13 cellular contexts compared by ENCODE assay signal in genomic region chr7:97043281-97043680, GRCh38. TPM values are rescaled to one million over a fixed set of nuclear protein-coding genes. Genes with fewer than 3 reads are reported as not detected.
"Had no signal": no experiment of that assay in that cellular context is flagged by ENCODE, and none has a peak within 500 bp of the region (broad histone marks: within the 10 kb centered on the region; RNA-seq: fewer than 3 reads in every experiment).

No MANE protein-coding gene starts in this region.

- H3K4me3 ChIP-seq: esophagus muscularis mucosa, heart left ventricle, left lung, prostate gland had no signal

- H3K4me1 ChIP-seq: esophagus muscularis mucosa, heart left ventricle, left lung, prostate gland had no signal

- DNase-seq: activated B cell treated with CpG ODN at 0.5 μM for 24 hours; activated CD4-positive, alpha-beta T cell treated with anti-CD3 and anti-CD28 coated beads, Interleukin-2, amount 10 ng/mL, durations not matched to agents 24 days and 14 days; activated T-cell treated with anti-CD3 and anti-CD28 coated beads, Interleukin-2, amount 50 U/mL, for 1 hour; cerebellar nuclear complex; endodermal cell; heart left ventricle; left lung; occipital lobe; stimulated activated CD4-positive, alpha-beta T cell treated with anti-CD3 and anti-CD28 coated beads, Interleukin-2, amount 100 ng/mL, for 48 hours; stimulated activated naive CD4-positive, alpha-beta T cell treated with Interleukin-2 at 50 U/mL for 16 hours had no signal

- ATAC-seq: heart left ventricle, left lung, sciatic nerve had no signal

- H3K27ac ChIP-seq: esophagus muscularis mucosa, heart left ventricle, left lung, prostate gland had no signal

RNA-seq across cellular contexts. Expression of gene DLX5, which starts 18.6 kb away (rescaled TPM):
- total RNA-seq: activated B cell treated with CpG ODN at 0.5 μM for 24 hours; activated CD4-positive, alpha-beta T cell treated with anti-CD3 and anti-CD28 coated beads, Interleukin-2, amount 10 ng/mL, durations not matched to agents 24 days and 14 days; endodermal cell had no signal

RNA-seq across cellular contexts. Expression of gene DLX6, which starts 37.9 kb away (rescaled TPM):
- total RNA-seq: activated B cell treated with CpG ODN at 0.5 μM for 24 hours; activated CD4-positive, alpha-beta T cell treated with anti-CD3 and anti-CD28 coated beads, Interleukin-2, amount 10 ng/mL, durations not matched to agents 24 days and 14 days; endodermal cell; esophagus muscularis mucosa; left lung; sciatic nerve had no signal
- polyA plus RNA-seq: heart left ventricle had no signal
